In genomic region chr11:47412152-47412746, GRCh38 we compare ENCODE assay signal across 9 cellular contexts. TPM values are rescaled to one million over a fixed set of nuclear protein-coding genes. Genes with fewer than 3 reads are reported as not detected.
A peak's percentile ranks its signal among the peaks of the same experiment; 100 is the strongest.
DNase-seq lines count a peak whose midpoint lies in the region; ATAC-seq, FAIRE-seq and TF ChIP-seq lines count a peak whose summit lies in the region.
"Had no signal": no experiment of that assay in that cellular context is flagged by ENCODE, and none has a peak within 500 bp of the region (broad histone marks: within the 10 kb centered on the region; RNA-seq: fewer than 3 reads in every experiment).

No MANE protein-coding gene starts in this region.

- TF ChIP-seq CTCF in PC-9 (conservative IDR thresholded peaks at IDR 0.05) (peak; percentile 83), kidney (IDR thresholded peaks at IDR 0.05; ENCODE audit: borderline replicate concordance, extremely low read depth, insufficient read depth) (peak; percentile 62)

- no peaks in the 10 kb centered on the region for H3K9me2 ChIP-seq in PC-9 (ENCODE audit: insufficient read depth)

- CTCF ChIA-PET in PC-9 (lab: Charles Lee), result interaction anchor here (0.5 to 1.1 kb wide), 8 partner anchors 9 to 265 kb away, joined by 3 to 10 read pairs (median 4); no protein-coding TSS in a partner anchor

- H4K20me1 ChIP-seq in PC-9 (ENCODE audit: insufficient read depth), result no peaks in the 10 kb centered on the region; the same call in none of the 2 replicates

- intact Hi-C loops in PC-9 (cut with micrococcal nuclease; ENCODE audit: unreplicated experiment), result no loop called here
- intact Hi-C loops in kidney (cut with DNase I), result no loop called here

- no peaks in the 10 kb centered on the region for H3K36me3 ChIP-seq in PC-9 (ENCODE audit: low read depth)
- peaks cover 0 to 10% of the 10 kb centered on the region in 2 donors for H3K36me3 ChIP-seq in kidney (ENCODE audit: control insufficient read depth in 1 of 2, insufficient read depth in 2 of 2, low read length in 2 of 2)

- peak; percentile 51 for DNase-seq in activated T-cell treated with anti-CD3 and anti-CD28 coated beads for 1 hour (ENCODE audit: low read depth)
- no peak for DNase-seq in activated T-cell treated with anti-CD3 and anti-CD28 coated beads for 4 hours
- peak in 1 of 2 experiments; percentile 55 for DNase-seq in PC-9
- peak; percentile 77 for DNase-seq in activated naive CD8-positive, alpha-beta T cell treated with anti-CD3 and anti-CD28 coated beads, Interleukin-2, amount 10 ng/mL, durations not matched to agents 7 days and 5 days
- DNase-seq in kidney, result peak; percentile 77
- DNase-seq in stimulated activated naive CD8-positive, alpha-beta T cell treated with anti-CD3 and anti-CD28 coated beads, Interleukin-15, amount 100 ng/mL, for 72 hours, result peak; percentile 56 to 60

- H3K4me2 ChIP-seq in PC-9, result no peak overlapping the region

- H3K4me1 ChIP-seq in PC-9 (replicated peaks; ENCODE audit: insufficient read depth), result peaks cover 37% of the 10 kb centered on the region
- H3K4me1 ChIP-seq in kidney (ENCODE audit: control insufficient read depth in 1 of 2, insufficient read depth in 1 of 2, low read depth in 1 of 2, low read length in 2 of 2), result peaks cover 15 to 23% of the 10 kb centered on the region in 2 donors

- no peak overlapping the region for H2AFZ ChIP-seq in PC-9

- FAIRE-seq in kidney (lab: Jason Lieb, UNC), result no peak
- FAIRE-seq: colon had no signal

- no peak for TF ChIP-seq POLR2A in GM18505 (IDR thresholded peaks at IDR 0.05; ENCODE audit: borderline replicate concordance, extremely low read depth, insufficient read depth, insufficient read length)

- H3K4me1 Mint-ChIP-seq in activated naive CD8-positive, alpha-beta T cell treated with anti-CD3 and anti-CD28 coated beads, Interleukin-2, amount 10 ng/mL, durations not matched to agents 7 days and 5 days, result peaks cover 8% of the 10 kb centered on the region
- H3K4me1 Mint-ChIP-seq in stimulated activated naive CD8-positive, alpha-beta T cell treated with anti-CD3 and anti-CD28 coated beads, Interleukin-15, amount 100 ng/mL, for 72 hours, result peaks cover 37% of the 10 kb centered on the region

- ATAC-seq in activated naive CD8-positive, alpha-beta T cell treated with anti-CD3 and anti-CD28 coated beads, Interleukin-2, amount 10 ng/mL, durations not matched to agents 7 days and 5 days (ENCODE audit: low read depth), result no peak
- no peak for ATAC-seq in stimulated activated naive CD8-positive, alpha-beta T cell treated with anti-CD3 and anti-CD28 coated beads, Interleukin-15, amount 100 ng/mL, for 72 hours
- ATAC-seq in GM19397 (IDR thresholded peaks at IDR 0.05; ENCODE audit: unreplicated experiment), result no peak
- no peak for ATAC-seq in GM18505 (IDR thresholded peaks at IDR 0.05; ENCODE audit: unreplicated experiment)

- H3K27ac ChIP-seq in PC-9, result no peak overlapping the region
- no peak overlapping the region for H3K27ac ChIP-seq in kidney (ENCODE audit: low read depth in 2 of 2, low read length in 2 of 2)

- no peak overlapping the region for H3K9ac ChIP-seq in kidney (ENCODE audit: low read length in 2 of 2)

- no peaks in the 10 kb centered on the region for H3K27me3 ChIP-seq in PC-9 (ENCODE audit: insufficient read depth, low read depth)

- no peaks in the 10 kb centered on the region for H3K27me3 Mint-ChIP-seq in activated naive CD8-positive, alpha-beta T cell treated with anti-CD3 and anti-CD28 coated beads, Interleukin-2, amount 10 ng/mL, durations not matched to agents 7 days and 5 days
- no peaks in the 10 kb centered on the region for H3K27me3 Mint-ChIP-seq in stimulated activated naive CD8-positive, alpha-beta T cell treated with anti-CD3 and anti-CD28 coated beads, Interleukin-15, amount 100 ng/mL, for 72 hours

- POLR2A ChIA-PET in PC-9 (lab: Charles Lee; ENCODE audit: unreplicated experiment), result interaction anchor here (0.7 kb wide), 1 partner anchor 141 kb away, joined by 6 read pairs; no protein-coding TSS in a partner anchor
- POLR2A ChIA-PET in activated naive CD8-positive, alpha-beta T cell treated with anti-CD3 and anti-CD28 coated beads, Interleukin-2, amount 10 ng/mL, durations not matched to agents 7 days and 5 days (lab: Charles Lee), result interaction anchor here (0.7 to 3.3 kb wide), 4 partner anchors 13 to 923 kb away, joined by 3 to 22 read pairs (median 5); partner anchors contain the start of gene PSMC3

- H3K9me3 ChIP-seq in PC-9 (ENCODE audit: insufficient read depth, low read depth) (no peaks in the 10 kb centered on the region), kidney (ENCODE audit: control insufficient read depth in 1 of 2, low read length in 2 of 2) (no peaks in the 10 kb centered on the region)

- H3F3A ChIP-seq in PC-9 (ENCODE audit: insufficient read depth, low read depth), result peaks cover 56% of the 10 kb centered on the region

- H3K4me3 ChIP-seq in PC-9 (no peak overlapping the region), kidney (ENCODE audit: low read length in 2 of 2) (no peak overlapping the region)

- no TSS peak for BruUV-seq in PC-9 (replicated peaks; lab: Mats Ljungman, UMichigan)

- no peaks in the 10 kb centered on the region for H3K9me3 Mint-ChIP-seq in activated naive CD8-positive, alpha-beta T cell treated with anti-CD3 and anti-CD28 coated beads, Interleukin-2, amount 10 ng/mL, durations not matched to agents 7 days and 5 days
- no peaks in the 10 kb centered on the region for H3K9me3 Mint-ChIP-seq in stimulated activated naive CD8-positive, alpha-beta T cell treated with anti-CD3 and anti-CD28 coated beads, Interleukin-15, amount 100 ng/mL, for 72 hours

- peaks cover 8% of the 10 kb centered on the region for H3K36me3 Mint-ChIP-seq in activated naive CD8-positive, alpha-beta T cell treated with anti-CD3 and anti-CD28 coated beads, Interleukin-2, amount 10 ng/mL, durations not matched to agents 7 days and 5 days

- no peak overlapping the region for H3K4me3 Mint-ChIP-seq in activated naive CD8-positive, alpha-beta T cell treated with anti-CD3 and anti-CD28 coated beads, Interleukin-2, amount 10 ng/mL, durations not matched to agents 7 days and 5 days
- no peak overlapping the region for H3K4me3 Mint-ChIP-seq in stimulated activated naive CD8-positive, alpha-beta T cell treated with anti-CD3 and anti-CD28 coated beads, Interleukin-15, amount 100 ng/mL, for 72 hours

- H3K27ac Mint-ChIP-seq in activated naive CD8-positive, alpha-beta T cell treated with anti-CD3 and anti-CD28 coated beads, Interleukin-2, amount 10 ng/mL, durations not matched to agents 7 days and 5 days, result no peak overlapping the region
- H3K27ac Mint-ChIP-seq in stimulated activated naive CD8-positive, alpha-beta T cell treated with anti-CD3 and anti-CD28 coated beads, Interleukin-15, amount 100 ng/mL, for 72 hours, result no peak overlapping the region

- no peaks in the 10 kb centered on the region for H3K79me2 ChIP-seq in PC-9 (ENCODE audit: low read depth)

RNA-seq across cellular contexts. Expression of gene SLC39A13, which starts 3.9 kb away (rescaled TPM):
- total RNA-seq in PC-9 (2021), result 28.8 and 32.3 TPM in 2 replicates
- total RNA-seq in activated naive CD8-positive, alpha-beta T cell treated with anti-CD3 and anti-CD28 coated beads, Interleukin-2, amount 10 ng/mL, durations not matched to agents 7 days and 5 days, result 10 to 100 TPM; 33.1 to 38.2 TPM
- total RNA-seq in kidney, result 80.6 TPM
- polyA plus RNA-seq in kidney (ENCODE audit: insufficient read depth, low read depth, low replicate concordance), result 93.2 TPM

RNA-seq across cellular contexts. Expression of gene PSMC3, which starts 14.0 kb away (rescaled TPM):
- 160 and 222 TPM in 2 replicates for total RNA-seq in PC-9 (2021)
- 100 to 1,000 TPM; 113 to 115 TPM for total RNA-seq in activated naive CD8-positive, alpha-beta T cell treated with anti-CD3 and anti-CD28 coated beads, Interleukin-2, amount 10 ng/mL, durations not matched to agents 7 days and 5 days
- 103 TPM for total RNA-seq in kidney
- 171 TPM for polyA plus RNA-seq in kidney (ENCODE audit: insufficient read depth, low read depth, low replicate concordance)

RNA-seq across cellular contexts. Expression of gene SPI1, which starts 33.9 kb away (rescaled TPM):
- total RNA-seq in PC-9 (2021), result not detected in 2 replicates
- total RNA-seq in activated naive CD8-positive, alpha-beta T cell treated with anti-CD3 and anti-CD28 coated beads, Interleukin-2, amount 10 ng/mL, durations not matched to agents 7 days and 5 days, result 1 to 10 TPM; 2.9 to 3.5 TPM
- 39.8 TPM for total RNA-seq in kidney
- 7.3 TPM for polyA plus RNA-seq in kidney (ENCODE audit: insufficient read depth, low read depth, low replicate concordance)

RNA-seq across cellular contexts. Expression of gene RAPSN, which starts 36.7 kb away (rescaled TPM):
- total RNA-seq in PC-9 (2021) (5.4 and 7.3 TPM in 2 replicates), kidney (0.41 TPM)
- under 1 TPM; 0.42 to 0.91 TPM for total RNA-seq in activated naive CD8-positive, alpha-beta T cell treated with anti-CD3 and anti-CD28 coated beads, Interleukin-2, amount 10 ng/mL, durations not matched to agents 7 days and 5 days
- 0.28 TPM for polyA plus RNA-seq in kidney (ENCODE audit: insufficient read depth, low read depth, low replicate concordance)

RNA-seq across cellular contexts. Expression of gene MYBPC3, which starts 59.7 kb away (rescaled TPM):
- total RNA-seq in PC-9 (2021) (not detected in 2 replicates), kidney (0.19 TPM)
- total RNA-seq in activated naive CD8-positive, alpha-beta T cell treated with anti-CD3 and anti-CD28 coated beads, Interleukin-2, amount 10 ng/mL, durations not matched to agents 7 days and 5 days, result under 1 TPM in 1 of 2 experiments, not detected in 1; 0.11 TPM
- 0.52 TPM for polyA plus RNA-seq in kidney (ENCODE audit: insufficient read depth, low read depth, low replicate concordance)
